Comparison of ENCODE assay signal across 25 cellular contexts in the genomic region with DNA sequence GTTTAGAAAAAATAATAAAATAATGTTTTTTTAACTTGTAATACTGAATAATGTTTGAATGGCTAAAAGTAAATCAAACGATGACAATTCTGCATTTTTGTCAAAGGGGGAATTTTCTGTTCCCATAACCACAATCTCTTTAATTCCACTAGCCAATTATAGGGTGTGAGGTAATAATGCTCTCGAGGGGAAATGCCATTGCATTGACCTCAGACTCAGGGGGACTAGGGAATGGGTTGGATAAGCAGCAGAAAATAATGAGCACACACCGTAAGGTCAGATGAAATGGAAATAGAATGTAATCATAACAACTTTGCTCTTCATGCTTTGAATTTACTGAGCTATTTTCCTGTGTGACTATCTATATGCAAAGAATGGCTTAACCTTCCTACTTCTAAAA.
DNase-seq lines count a peak whose midpoint lies in the region; ATAC-seq, FAIRE-seq and TF ChIP-seq lines count a peak whose summit lies in the region.
"Had no signal": no experiment of that assay in that cellular context is flagged by ENCODE, and none has a peak within 500 bp of the region (broad histone marks: within the 10 kb centered on the region; RNA-seq: fewer than 3 reads in every experiment).

No MANE protein-coding gene starts in this region.

- no peak overlapping the region for H3K14ac ChIP-seq in mesenchymal stem cell (ENCODE audit: low read length in 2 of 2)

- H2BK120ac ChIP-seq in mesenchymal stem cell (ENCODE audit: low read depth, low read length): no peak overlapping the region

- TF ChIP-seq POLR2A in GM12891 (IDR thresholded peaks at IDR 0.05; ENCODE audit: low read depth, low read length): no peak

- peaks cover 2% of the 10 kb centered on the region for H3K4me1 ChIP-seq in mesenchymal stem cell (ENCODE audit: control insufficient read depth, insufficient read depth, low read depth, low read length)
- H3K4me1 ChIP-seq: vagina had no signal

- no peak for TF ChIP-seq CTCF in cardiac fibroblast (IDR thresholded peaks at IDR 0.05; ENCODE audit: low read depth, low read length)

- H2AFZ ChIP-seq in mesenchymal stem cell (ENCODE audit: low read depth, low read length): no peak overlapping the region
- H2AFZ ChIP-seq: hepatocyte had no signal

- H3K4ac ChIP-seq in mesenchymal stem cell (ENCODE audit: low read depth in 1 of 2, low read length in 2 of 2): no peak overlapping the region

- H3K9me3 ChIP-seq in mesenchymal stem cell (ENCODE audit: control insufficient read depth, low read length): no peaks in the 10 kb centered on the region
- H3K9me3 ChIP-seq: vagina had no signal

- no peaks in the 10 kb centered on the region for H3K79me1 ChIP-seq in mesenchymal stem cell (replicated peaks; ENCODE audit: low read length, poor library complexity, severe bottlenecking)

- no peak overlapping the region for H3K9ac ChIP-seq in mesenchymal stem cell (ENCODE audit: low read length)

- DNase-seq in A172 (ENCODE audit: low spot score): peak; percentile 75
- peak; percentile 28 for DNase-seq in GM03348 (ENCODE audit: low spot score)
- peak; percentile 63 to 71 for DNase-seq in cardiac fibroblast (ENCODE audit: low read depth in 2 of 2)
- DNase-seq in mesenchymal stem cell: peak; percentile 50
- DNase-seq in GM19238 (ENCODE audit: insufficient read length, low spot score): no peak
- no peak for DNase-seq in GM12891 (ENCODE audit: insufficient read length, low spot score)
- DNase-seq: ACHN; activated CD4-positive, alpha-beta T cell treated with anti-CD3 and anti-CD28 coated beads for 48 hours; activated CD8-positive, alpha-beta memory T cell treated with anti-CD3 and anti-CD28 coated beads, Interleukin-2, amount 10 ng/mL, durations not matched to agents 7 days and 5 days; caudate nucleus; CD8-positive, alpha-beta T cell; DMS79; effector CD4-positive, alpha-beta T cell; mammary epithelial cell; naive thymus-derived CD8-positive, alpha-beta T cell; NCI-H1436; NCI-H69; stimulated activated CD4-positive, alpha-beta T cell treated with anti-CD3 and anti-CD28 coated beads, Interleukin-4, amount 100 ng/mL, for 4 hours; T-cell had no signal

- H2AK5ac ChIP-seq in mesenchymal stem cell (ENCODE audit: low read length, severe bottlenecking): no peak overlapping the region

- H2BK12ac ChIP-seq in mesenchymal stem cell (ENCODE audit: low read length in 2 of 2): peak overlapping the region in 1 of 2 experiments; percentile 31

- H3K27me3 ChIP-seq in mesenchymal stem cell (ENCODE audit: control insufficient read depth in 1 of 2, insufficient read depth in 1 of 2, low read length in 2 of 2): no peaks in the 10 kb centered on the region
- H3K27me3 ChIP-seq: hepatocyte, vagina had no signal

- no peak overlapping the region for H2BK15ac ChIP-seq in mesenchymal stem cell (ENCODE audit: low read depth, poor library complexity, severe bottlenecking)

- H2BK5ac ChIP-seq in mesenchymal stem cell (ENCODE audit: low read depth, low read length, poor library complexity, severe bottlenecking): no peak overlapping the region

- H4K8ac ChIP-seq in mesenchymal stem cell (ENCODE audit: low read length): no peak overlapping the region

- WGBS in mesenchymal stem cell: 10% methylated on average over 2 of the region's 3 CpGs

- no peak overlapping the region for H3K23ac ChIP-seq in mesenchymal stem cell (ENCODE audit: low read length in 2 of 2)

- H3K27ac ChIP-seq in mesenchymal stem cell (ENCODE audit: low read length, poor library complexity, severe bottlenecking): no peak overlapping the region
- H3K27ac ChIP-seq: hepatocyte, vagina had no signal

- FAIRE-seq in GM12891 (lab: Jason Lieb, UNC): no peak
- FAIRE-seq: H1, islet of Langerhans had no signal

- no peak overlapping the region for H3K18ac ChIP-seq in mesenchymal stem cell (ENCODE audit: low read depth in 1 of 2, low read length in 2 of 2)

- H3K4me2 ChIP-seq in mesenchymal stem cell (ENCODE audit: low read length, poor library complexity, severe bottlenecking): no peak overlapping the region
- H3K4me2 ChIP-seq: hepatocyte had no signal

- H3K36me3 ChIP-seq in mesenchymal stem cell (ENCODE audit: control insufficient read depth in 1 of 2, insufficient read depth in 2 of 2, low read depth in 1 of 2, low read length in 2 of 2): no peaks in the 10 kb centered on the region
- H3K36me3 ChIP-seq: vagina had no signal

- ATAC-seq in GM19452 (IDR thresholded peaks at IDR 0.05; ENCODE audit: unreplicated experiment) (no peak), HG03108 (IDR thresholded peaks at IDR 0.05; ENCODE audit: unreplicated experiment) (no peak)
- ATAC-seq: activated CD8-positive, alpha-beta memory T cell treated with anti-CD3 and anti-CD28 coated beads, Interleukin-2, amount 10 ng/mL, durations not matched to agents 7 days and 5 days; CD8-positive, alpha-beta T cell; naive thymus-derived CD8-positive, alpha-beta T cell; T-cell had no signal

- no peak overlapping the region for H3K4me3 ChIP-seq in cardiac fibroblast (replicated peaks in 1 of 2; ENCODE audit: low read depth in 2 of 2, low read length in 2 of 2)
- H3K4me3 ChIP-seq in mesenchymal stem cell (ENCODE audit: insufficient read depth in 1 of 2, low read depth in 1 of 2, low read length in 2 of 2): no peak overlapping the region
- H3K4me3 ChIP-seq: hepatocyte, vagina had no signal

- H4K91ac ChIP-seq in mesenchymal stem cell (ENCODE audit: low read length): no peak overlapping the region

TF ChIP-seq in GM12891, 5 proteins besides CTCF, POLR2A, EP300 and RAD21:
- TF ChIP-seq PAX5 (IDR thresholded peaks at IDR 0.05; ENCODE audit: insufficient read depth, low read length, severe bottlenecking): no peak
- no peak for TF ChIP-seq POLR2AphosphoS5 (IDR thresholded peaks at IDR 0.05; ENCODE audit: low read depth, low read length)
- no peak for TF ChIP-seq POU2F2 (IDR thresholded peaks at IDR 0.05; ENCODE audit: low read depth, low read length)
- TF ChIP-seq TAF1 (IDR thresholded peaks at IDR 0.05; ENCODE audit: low read depth, low read length): no peak

Comparison
In these comparisons a context has a peak if more than half of its experiments do, and no peak if none do; other contexts are left out.
1. DNase-seq: peak in A172 (single experiment), GM03348 (single experiment), cardiac fibroblast (2 of 2) and mesenchymal stem cell (single experiment); none in GM19238 (single experiment) and GM12891 (single experiment).